1 cellular context compared by ENCODE assay signal in the genomic region with DNA sequence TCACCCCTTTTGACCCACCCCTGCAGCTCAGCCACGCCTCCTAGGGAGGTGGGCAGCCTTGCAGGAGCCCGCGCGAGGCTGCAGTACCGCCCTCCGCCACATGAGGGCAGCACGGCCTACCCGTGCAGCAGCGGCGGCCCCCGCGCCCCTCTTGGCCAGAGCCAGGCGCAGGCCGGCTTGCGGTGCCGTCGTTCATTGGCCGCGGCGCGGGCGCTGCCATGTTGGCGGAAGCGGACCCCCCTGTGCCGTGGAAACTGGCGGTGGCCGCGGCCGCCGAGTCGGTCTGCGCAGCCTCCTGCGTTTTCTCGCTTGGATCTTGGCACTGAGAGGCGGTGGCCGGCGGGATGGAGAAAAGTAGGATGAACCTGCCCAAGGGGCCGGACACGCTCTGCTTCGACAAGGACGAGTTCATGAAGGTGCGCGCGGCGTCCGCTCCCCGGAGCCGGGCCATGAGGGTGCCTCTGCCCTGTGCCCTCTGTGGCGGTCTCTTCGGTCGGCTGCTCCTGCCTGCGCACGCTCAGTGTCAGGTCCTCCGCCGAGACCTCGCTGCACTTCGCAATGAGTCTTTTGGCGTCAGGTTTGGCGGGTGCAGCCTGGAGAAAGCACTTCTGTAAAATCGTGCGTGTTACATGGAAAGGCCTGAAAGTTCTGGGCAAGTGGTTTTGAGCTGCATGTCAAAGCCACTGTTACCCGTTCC.
TF ChIP-seq lines count a peak whose summit lies in the region.

Gene COG2 (plus strand): TSS at position 219 of the 697 bp plus-strand sequence. CDS start 126 bp downstream, at position 345.

TF ChIP-seq in H1, 55 proteins besides CTCF, POLR2A, EP300 and RAD21:
- TF ChIP-seq POLR2AphosphoS5 (IDR thresholded peaks at IDR 0.05; ENCODE audit: low read depth, low read length) (peak; percentile 48; the same call in 1 of the 2 replicates), SRF (IDR thresholded peaks at IDR 0.05; ENCODE audit: low read depth, low read length) (no peak), POU5F1 (IDR thresholded peaks at IDR 0.05; ENCODE audit: low read depth, low read length) (no peak), YY1 (IDR thresholded peaks at IDR 0.05; ENCODE audit: low read depth, low read length) (peak; percentile 93), ZNF274 (IDR thresholded peaks at IDR 0.05; ENCODE audit: borderline replicate concordance, extremely low read depth, low read length) (no peak), MAFK (IDR thresholded peaks at IDR 0.05; ENCODE audit: low read depth, low read length) (no peak), JUND (IDR thresholded peaks at IDR 0.05; ENCODE audit: low read length) (no peak), RFX5 (IDR thresholded peaks at IDR 0.05; ENCODE audit: borderline replicate concordance, low read depth, low read length) (no peak), TAF1 (IDR thresholded peaks at IDR 0.05; ENCODE audit: low read depth, low read length) (peak; percentile 84), TAF7 (optimal IDR thresholded peaks at IDR 0.05; ENCODE audit: borderline replicate concordance, low read depth, low read length) (peak; percentile 73), MAX (IDR thresholded peaks at IDR 0.05) (peak; percentile 70; the same call in 1 of the 2 replicates), TEAD4 (IDR thresholded peaks at IDR 0.05; ENCODE audit: low read depth, low read length) (no peak), PHF8 (conservative IDR thresholded peaks at IDR 0.05; ENCODE audit: low read depth, low read length) (peak; percentile 97), NRF1 (IDR thresholded peaks at IDR 0.05; ENCODE audit: low read depth, low read length) (peak; percentile 38; the same call in 1 of the 2 replicates), GTF2F1 (IDR thresholded peaks at IDR 0.05; ENCODE audit: borderline replicate concordance, low read depth, low read length) (no peak), SP4 (IDR thresholded peaks at IDR 0.05; ENCODE audit: low read length) (peak; percentile 75; the same call in 1 of the 2 replicates), TBP (IDR thresholded peaks at IDR 0.05; ENCODE audit: low read depth, low read length) (peak; percentile 26; the same call in 1 of the 2 replicates), SUZ12 (IDR thresholded peaks at IDR 0.05; ENCODE audit: low read length) (no peak), CEBPB (IDR thresholded peaks at IDR 0.05; ENCODE audit: low read depth, low read length) (no peak), BCL11A (IDR thresholded peaks at IDR 0.05; ENCODE audit: low read depth in 2 of 2, low read length in 2 of 2) (no peak), SP2 (IDR thresholded peaks at IDR 0.05; ENCODE audit: low read length) (no peak), RBBP5 (IDR thresholded peaks at IDR 0.05; ENCODE audit: borderline replicate concordance, low read depth, low read length) (peak; percentile 96), RNF2 (IDR thresholded peaks at IDR 0.05; ENCODE audit: borderline replicate concordance, low read depth, low read length, missing control alignments, poor library complexity, severe bottlenecking) (no peak), SAP30 (IDR thresholded peaks at IDR 0.05; ENCODE audit: insufficient read depth, insufficient replicate concordance, low read length) (peak; percentile 65), GABPA (IDR thresholded peaks at IDR 0.05; ENCODE audit: borderline replicate concordance, insufficient read depth, low read length) (no peak; the same call in 1 of the 2 replicates), TCF12 (IDR thresholded peaks at IDR 0.05; ENCODE audit: low read depth, low read length) (0 out of 2 replicates have a peak, but pooled peaks have one; percentile 28), KDM4A (IDR thresholded peaks at IDR 0.05; ENCODE audit: low read depth, low read length, severe bottlenecking) (peak; percentile 81), SP1 (IDR thresholded peaks at IDR 0.05; ENCODE audit: low read depth, low read length) (0 out of 2 replicates have a peak, but pooled peaks have one; percentile 57), ASH2L (IDR thresholded peaks at IDR 0.05; ENCODE audit: low read length) (peak; percentile 98), FOSL1 (IDR thresholded peaks at IDR 0.05; ENCODE audit: insufficient read depth, low read depth, low read length) (no peak), CBX8 (IDR thresholded peaks at IDR 0.05; ENCODE audit: borderline replicate concordance, low read depth, low read length) (no peak), EGR1 (IDR thresholded peaks at IDR 0.05; ENCODE audit: borderline replicate concordance, low read depth, low read length) (peak; percentile 85), HDAC6 (IDR thresholded peaks at IDR 0.05; ENCODE audit: low read depth, low read length) (no peak), SIN3A (conservative IDR thresholded peaks at IDR 0.05 in 1 of 2, IDR thresholded peaks at IDR 0.05 in 1 of 2; ENCODE audit: low read depth in 1 of 2, low read length in 2 of 2) (0 out of 4 replicates have a peak, but pooled peaks of 1 of the 2 experiments have one; percentile 63), HDAC2 (IDR thresholded peaks at IDR 0.05; ENCODE audit: borderline replicate concordance in 1 of 2, low read depth in 2 of 2, low read length in 2 of 2) (no peak; a peak in 1 of 4 replicates), BRCA1 (IDR thresholded peaks at IDR 0.05; ENCODE audit: low read depth, low read length) (no peak), CBX5 (IDR thresholded peaks at IDR 0.05; ENCODE audit: low read depth, low read length) (no peak), CREB1 (IDR thresholded peaks at IDR 0.05) (peak; percentile 27; the same call in 1 of the 2 replicates), BACH1 (IDR thresholded peaks at IDR 0.05; ENCODE audit: low read length) (no peak), CHD1 (IDR thresholded peaks at IDR 0.05; ENCODE audit: low read depth, low read length) (0 out of 2 replicates have a peak, but pooled peaks have one; percentile 15), EZH2 (IDR thresholded peaks at IDR 0.05; ENCODE audit: low read depth, low read length, severe bottlenecking) (no peak)
- TF ChIP-seq, protein P1, sequence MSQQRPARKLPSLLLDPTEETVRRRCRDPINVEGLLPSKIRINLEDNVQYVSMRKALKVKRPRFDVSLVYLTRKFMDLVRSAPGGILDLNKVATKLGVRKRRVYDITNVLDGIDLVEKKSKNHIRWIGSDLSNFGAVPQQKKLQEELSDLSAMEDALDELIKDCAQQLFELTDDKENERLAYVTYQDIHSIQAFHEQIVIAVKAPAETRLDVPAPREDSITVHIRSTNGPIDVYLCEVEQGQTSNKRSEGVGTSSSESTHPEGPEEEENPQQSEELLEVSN (IDR thresholded peaks at IDR 0.05): 0 out of 2 replicates have a peak, but pooled peaks have one; percentile 2
- TF ChIP-seq, protein P2, sequence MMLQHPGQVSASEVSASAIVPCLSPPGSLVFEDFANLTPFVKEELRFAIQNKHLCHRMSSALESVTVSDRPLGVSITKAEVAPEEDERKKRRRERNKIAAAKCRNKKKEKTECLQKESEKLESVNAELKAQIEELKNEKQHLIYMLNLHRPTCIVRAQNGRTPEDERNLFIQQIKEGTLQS (IDR thresholded peaks at IDR 0.05; ENCODE audit: insufficient read depth, low read depth, low read length): no peak
- TF ChIP-seq, protein P3, sequence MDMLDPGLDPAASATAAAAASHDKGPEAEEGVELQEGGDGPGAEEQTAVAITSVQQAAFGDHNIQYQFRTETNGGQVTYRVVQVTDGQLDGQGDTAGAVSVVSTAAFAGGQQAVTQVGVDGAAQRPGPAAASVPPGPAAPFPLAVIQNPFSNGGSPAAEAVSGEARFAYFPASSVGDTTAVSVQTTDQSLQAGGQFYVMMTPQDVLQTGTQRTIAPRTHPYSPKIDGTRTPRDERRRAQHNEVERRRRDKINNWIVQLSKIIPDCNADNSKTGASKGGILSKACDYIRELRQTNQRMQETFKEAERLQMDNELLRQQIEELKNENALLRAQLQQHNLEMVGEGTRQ (IDR thresholded peaks at IDR 0.05; ENCODE audit: low read length): no peak
